Comparison of ENCODE assay signal across 22 cellular contexts in the genomic region with DNA sequence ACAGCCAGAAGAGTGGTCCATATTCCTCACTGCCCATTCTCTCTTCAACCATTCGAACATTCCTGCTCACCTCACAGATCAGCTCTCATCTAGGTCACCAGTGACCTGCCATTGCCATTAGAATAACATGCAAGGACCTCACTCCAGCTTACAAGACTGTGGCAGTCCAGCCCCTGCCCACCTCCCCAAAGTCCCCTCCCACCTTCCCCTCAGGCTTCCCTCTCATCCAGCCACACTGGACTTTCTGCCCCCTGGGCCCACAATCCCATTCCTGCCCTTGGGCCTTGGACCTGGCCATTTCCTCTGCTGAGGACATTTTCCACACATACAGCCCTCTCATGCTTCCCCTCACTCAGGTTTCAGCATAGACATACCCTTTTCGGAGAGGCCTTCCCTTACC. TPM values are rescaled to one million over a fixed set of nuclear protein-coding genes. Genes with fewer than 3 reads are reported as not detected.
A peak's percentile ranks its signal among the peaks of the same experiment; 100 is the strongest.
DNase-seq lines count a peak whose midpoint lies in the region; ATAC-seq, FAIRE-seq and TF ChIP-seq lines count a peak whose summit lies in the region.
"Had no signal": no experiment of that assay in that cellular context is flagged by ENCODE, and none has a peak within 500 bp of the region (broad histone marks: within the 10 kb centered on the region; RNA-seq: fewer than 3 reads in every experiment).

No MANE protein-coding gene starts in this region.

- no peak for TF ChIP-seq CTCF in HepG2 (CRISPR knock-in tag; IDR thresholded peaks at IDR 0.05)
- TF ChIP-seq CTCF in right lobe of liver (IDR thresholded peaks at IDR 0.05), result no peak
- TF ChIP-seq CTCF in spleen (IDR thresholded peaks at IDR 0.05 in 8 of 11, conservative IDR thresholded peaks at IDR 0.05 in 3 of 11), result no peak
- TF ChIP-seq CTCF in brain microvascular endothelial cell (IDR thresholded peaks at IDR 0.05; ENCODE audit: low read depth, low read length, missing control alignments), result no peak

- no peak overlapping the region for H4K8ac ChIP-seq in neuronal stem cell (ENCODE audit: low read depth, low read length)

- no peak overlapping the region for H3K23ac ChIP-seq in neuronal stem cell (ENCODE audit: low read depth, low read length, poor library complexity)

- ATAC-seq in HepG2, result no peak
- ATAC-seq in right lobe of liver, result no peak
- ATAC-seq: A549 had no signal

- H3K4ac ChIP-seq in neuronal stem cell (ENCODE audit: low read length), result no peak overlapping the region

- no peak overlapping the region for H3K14ac ChIP-seq in neuronal stem cell (ENCODE audit: low read length)

- H3K27me3 ChIP-seq in HepG2 (ENCODE audit: control insufficient read depth in 1 of 2, insufficient read depth in 2 of 2, low read length in 2 of 2) (peaks cover 3 to 15% of the 10 kb centered on the region in 2 experiments; a peak in 3 of 5 replicates), right lobe of liver (no peaks in the 10 kb centered on the region), neuronal stem cell (ENCODE audit: control insufficient read depth in 3 of 3, insufficient read depth in 3 of 3, low read depth in 1 of 3, low read length in 3 of 3) (peaks cover 0 to 8% (median 0%) of the 10 kb centered on the region in 3 experiments), spleen (replicated peaks in 1 of 7) (no peaks in the 10 kb centered on the region), brain microvascular endothelial cell (replicated peaks) (no peaks in the 10 kb centered on the region)
- H3K27me3 ChIP-seq: BE2C; BLaER1 treated with 17β-estradiol and CSF1 and Interleukin-3, amounts not matched to agents 10 nM and 100 nM had no signal

- no peaks in the 10 kb centered on the region for H3K9me3 ChIP-seq in HepG2 (ENCODE audit: low read length)
- H3K9me3 ChIP-seq in right lobe of liver, result no peaks in the 10 kb centered on the region
- H3K9me3 ChIP-seq in neuronal stem cell (replicated peaks in 1 of 2; ENCODE audit: control insufficient read depth in 2 of 2, insufficient read depth in 1 of 2, low read depth in 1 of 2, low read length in 2 of 2), result no peaks in the 10 kb centered on the region
- no peaks in the 10 kb centered on the region for H3K9me3 ChIP-seq in spleen
- H3K9me3 ChIP-seq: A549; BE2C; BLaER1 treated with 17β-estradiol and CSF1 and Interleukin-3, amounts not matched to agents 10 nM and 100 nM had no signal

- H3K27ac ChIP-seq in HepG2 (ENCODE audit: extremely low read length, insufficient read depth, low read length) (no peak overlapping the region), right lobe of liver (no peak overlapping the region), neuronal stem cell (replicated peaks; ENCODE audit: low read length) (no peak overlapping the region), spleen (no peak overlapping the region), brain microvascular endothelial cell (no peak overlapping the region)
- H3K27ac ChIP-seq: A549; BLaER1 treated with 17β-estradiol and CSF1 and Interleukin-3, amounts not matched to agents 10 nM and 100 nM had no signal

- no peak for TF ChIP-seq RAD21 in HepG2 (CRISPR knock-in tag; IDR thresholded peaks at IDR 0.05)

- H2BK12ac ChIP-seq in neuronal stem cell (ENCODE audit: low read length), result no peak overlapping the region

- H2AK5ac ChIP-seq in neuronal stem cell (ENCODE audit: low read depth, low read length), result no peak overlapping the region

- in situ Hi-C loops in HepG2 (cut with HindIII; ENCODE audit: extremely low pct_ligation_motif_present, low pct_unique_long_range_greater_than_20kb), result no loop called here
- in situ Hi-C loops in brain microvascular endothelial cell (cut with HindIII; ENCODE audit: low pct_ligation_motif_present, low sequenced_read_pairs), result no loop called here

- FAIRE-seq in HepG2 (lab: Jason Lieb, UNC), result no peak
- FAIRE-seq: A549, GM12891, GM18507 had no signal

- BruUV-seq in HepG2 (replicated peaks; lab: Mats Ljungman, UMichigan), result no TSS peak

- H2BK5ac ChIP-seq in neuronal stem cell (ENCODE audit: low read length), result no peak overlapping the region

- no peaks in the 10 kb centered on the region for H3K79me2 ChIP-seq in HepG2 (ENCODE audit: insufficient read depth, low read length)

- H3K4me3 ChIP-seq in HepG2 (replicated peaks in 1 of 3; ENCODE audit: insufficient read depth in 1 of 3, low read depth in 2 of 3, low read length in 3 of 3) (no peak overlapping the region), right lobe of liver (no peak overlapping the region), neuronal stem cell (ENCODE audit: low read length in 2 of 2) (no peak overlapping the region), spleen (no peak overlapping the region), brain microvascular endothelial cell (ENCODE audit: low read depth, low read length) (no peak overlapping the region)
- H3K4me3 ChIP-seq: A549; BLaER1 treated with 17β-estradiol and CSF1 and Interleukin-3, amounts not matched to agents 10 nM and 100 nM had no signal

- H2BK15ac ChIP-seq in neuronal stem cell (ENCODE audit: low read length), result no peak overlapping the region

- TF ChIP-seq EP300 in HepG2 (IDR thresholded peaks at IDR 0.05; ENCODE audit: low read depth in 2 of 2, low read length in 2 of 2), result no peak
- no peak for TF ChIP-seq EP300 in HepG2 (CRISPR knock-in tag; IDR thresholded peaks at IDR 0.05; ENCODE audit: borderline replicate concordance)

- H3K9ac ChIP-seq in HepG2 (ENCODE audit: insufficient read depth, low read depth, low read length), result no peak overlapping the region
- H3K9ac ChIP-seq in neuronal stem cell (ENCODE audit: low read depth, low read length, poor library complexity), result no peak overlapping the region
- H3K9ac ChIP-seq: BLaER1 treated with 17β-estradiol and CSF1 and Interleukin-3, amounts not matched to agents 10 nM and 100 nM had no signal

- H3K4me2 ChIP-seq in HepG2 (ENCODE audit: low read depth, low read length), result no peak overlapping the region; the same call in 1 of the 2 replicates
- no peak overlapping the region for H3K4me2 ChIP-seq in neuronal stem cell (ENCODE audit: insufficient read depth, low read length, poor library complexity, severe bottlenecking)
- H3K4me2 ChIP-seq: A549; BLaER1 treated with 17β-estradiol and CSF1 and Interleukin-3, amounts not matched to agents 10 nM and 100 nM had no signal

- peaks cover 42% of the 10 kb centered on the region for H3K4me1 ChIP-seq in HepG2 (ENCODE audit: insufficient read depth, low read length)
- H3K4me1 ChIP-seq in right lobe of liver, result no peaks in the 10 kb centered on the region
- H3K4me1 ChIP-seq in neuronal stem cell (ENCODE audit: control insufficient read depth in 2 of 2, insufficient read depth in 1 of 2, low read depth in 1 of 2, low read length in 2 of 2), result no peaks in the 10 kb centered on the region
- H3K4me1 ChIP-seq in spleen, result no peaks in the 10 kb centered on the region
- H3K4me1 ChIP-seq: A549, BE2C had no signal

- WGBS in HepG2 (ENCODE audit: low lambda C conversion rate), result 46% methylated on average over 2 of the region's 2 CpGs
- 96% methylated on average over 2 of the region's 2 CpGs for WGBS in right lobe of liver (ENCODE audit: insufficient coverage, low coverage, low lambda C conversion rate, missing lambda C conversion rate)
- WGBS in neuronal stem cell (ENCODE audit: extremely low coverage in 2 of 2, insufficient read length in 2 of 2, insufficient replicate concordance in 1 of 2), 2 donors, result no CpG with 5 or more reads among the region's 2 CpGs
- WGBS in spleen, 5 donors, result 91 to 98% (median 95%) methylated on average over 2 of the region's 2 CpGs

- CTCF ChIA-PET in HepG2 (lab: Yijun Ruan, JAX; ENCODE audit: low intra/inter-chr PET ratio, low total read pairs), result no interaction called here

- H2AFZ ChIP-seq in HepG2 (ENCODE audit: low read length), result no peak overlapping the region
- H2AFZ ChIP-seq in neuronal stem cell (ENCODE audit: low read length), result no peak overlapping the region

- DNase-seq in HepG2 (ENCODE audit: low spot score) (no peak), right lobe of liver (no peak), neuronal stem cell (ENCODE audit: low spot score) (no peak), spleen (peak; percentile 28), brain microvascular endothelial cell (no peak)
- no peak for DNase-seq in activated T-cell treated with anti-CD3 and anti-CD28 coated beads, Interleukin-2, amount 50 U/mL, for 48 hours
- DNase-seq: 8988T; ACHN; AML-193; BE2C; CD4-positive, alpha-beta T cell; CD8-positive, alpha-beta memory T cell; DMS53; DMS79 treated with DMSO at 0.1 percent for 48 hours; GF-D8; GOT3; H7; HCEC 1CT had no signal

- H3K79me1 ChIP-seq in neuronal stem cell (ENCODE audit: low read depth, low read length), result no peaks in the 10 kb centered on the region

- no peaks in the 10 kb centered on the region for H4K20me1 ChIP-seq in HepG2 (ENCODE audit: insufficient read depth, low read length)
- H4K20me1 ChIP-seq: BLaER1 treated with 17β-estradiol and CSF1 and Interleukin-3, amounts not matched to agents 10 nM and 100 nM had no signal

- no peak overlapping the region for H4K91ac ChIP-seq in neuronal stem cell (ENCODE audit: low read depth, low read length, poor library complexity)

- intact Hi-C loops in HepG2 (cut with micrococcal nuclease; ENCODE audit: unreplicated experiment) (no loop called here), right lobe of liver (cut with DNase I) (no loop called here), spleen (cut with DNase I; ENCODE audit: low total_unique reads) (no loop called here)

- H3K36me3 ChIP-seq in HepG2 (replicated peaks in 1 of 2; ENCODE audit: control insufficient read depth in 1 of 2, insufficient read depth in 2 of 2, low read length in 2 of 2) (no peaks in the 10 kb centered on the region), right lobe of liver (no peaks in the 10 kb centered on the region), neuronal stem cell (replicated peaks in 1 of 2; ENCODE audit: control insufficient read depth in 2 of 2, insufficient read depth in 2 of 2, low read length in 2 of 2) (no peaks in the 10 kb centered on the region), spleen (no peaks in the 10 kb centered on the region), brain microvascular endothelial cell (replicated peaks) (no peaks in the 10 kb centered on the region)
- H3K36me3 ChIP-seq: BE2C; BLaER1 treated with 17β-estradiol and CSF1 and Interleukin-3, amounts not matched to agents 10 nM and 100 nM had no signal

- H3K18ac ChIP-seq in neuronal stem cell (ENCODE audit: low read length), result peak overlapping the region; percentile 67

- H2BK120ac ChIP-seq in neuronal stem cell (ENCODE audit: low read depth, low read length), result no peak overlapping the region

- POLR2A ChIA-PET in HepG2 (lab: Yijun Ruan, JAX), result no interaction called here

- no peak for TF ChIP-seq POLR2A in HepG2 (IDR thresholded peaks at IDR 0.05; ENCODE audit: insufficient read depth in 1 of 2, low read depth in 2 of 2, low read length in 2 of 2)
- TF ChIP-seq POLR2A in right lobe of liver (IDR thresholded peaks at IDR 0.05), result no peak
- no peak for TF ChIP-seq POLR2A in spleen (IDR thresholded peaks at IDR 0.05)

RNA-seq across cellular contexts. Expression of a gene that starts 5.2 kb away (rescaled TPM):
- total RNA-seq in HepG2 (2016; rRNA removed; fragmentation: Illumina TruSeq; extraction: Trizol) (44.7 and 47.9 TPM in 2 replicates), right lobe of liver (10 to 100 TPM; 12.9 to 27.0 (median 17.9) TPM), spleen (1 to 10 TPM; 6.6 to 9.5 (median 7.5) TPM)
- total RNA-seq in HepG2 (2016; cell fraction: cytosol; rRNA removed; fragmentation: Illumina TruSeq; extraction: Trizol; ENCODE audit: low read depth), result 15.4 and 16.3 TPM in 2 replicates
- total RNA-seq in HepG2 (2016; cell fraction: insoluble cytoplasmic fraction; rRNA removed; fragmentation: Illumina TruSeq; extraction: Trizol), result 47.5 and 49.2 TPM in 2 replicates
- 27.3 and 32.1 TPM in 2 replicates for total RNA-seq in HepG2 (2016; cell fraction: membrane; rRNA removed; fragmentation: Illumina TruSeq; extraction: Trizol)
- 26.1 and 27.7 TPM in 2 replicates for total RNA-seq in HepG2 (2016; cell fraction: nucleus; rRNA removed; fragmentation: Illumina TruSeq; extraction: Trizol)
- polyA plus RNA-seq in HepG2 (2011; rRNA removed) (34.7 and 46.6 TPM in 2 replicates), spleen (1 to 10 TPM; 3.7 to 8.2 (median 8.0) TPM)
- 34.2 and 43.3 TPM in 2 replicates for polyA plus RNA-seq in HepG2 (2011; cell fraction: cytosol; rRNA removed)
- polyA plus RNA-seq in HepG2 (2011; cell fraction: nucleus; rRNA removed), result 46.4 and 51.6 TPM in 2 replicates
- polyA plus RNA-seq in HepG2 (2012), result 20.5 and 32.1 TPM in 2 replicates
- 12.8 and 13.4 TPM in 2 replicates for polyA plus RNA-seq in HepG2 (2016; cell fraction: cytosol; fragmentation: Illumina TruSeq; extraction: Trizol; ENCODE audit: low read depth)
- polyA plus RNA-seq in HepG2 (2016; cell fraction: insoluble cytoplasmic fraction; fragmentation: Illumina TruSeq; extraction: Trizol; ENCODE audit: low read depth), result 62.8 and 62.9 TPM in 2 replicates
- 19.9 and 21.6 TPM in 2 replicates for polyA plus RNA-seq in HepG2 (2016; cell fraction: membrane; fragmentation: Illumina TruSeq; extraction: Trizol; ENCODE audit: low read depth)
- polyA plus RNA-seq in HepG2 (2016; cell fraction: nucleus; fragmentation: Illumina TruSeq; extraction: Trizol; ENCODE audit: insufficient read depth, low read depth), result 41.1 and 43.7 TPM in 2 replicates
- 22.7 and 58.5 TPM in 2 replicates for polyA minus RNA-seq in HepG2 (2011; rRNA and poly(A)+ RNA removed; ENCODE audit: low replicate concordance)
- 13.8 and 15.2 TPM in 2 replicates for polyA minus RNA-seq in HepG2 (2011; cell fraction: cytosol; rRNA and poly(A)+ RNA removed)
- 49.2 and 53.5 TPM in 2 replicates for polyA minus RNA-seq in HepG2 (2011; cell fraction: nucleus; rRNA and poly(A)+ RNA removed)
- polyA plus RNA-seq in neuronal stem cell (2013, experiment 1 of 2), result 17.9 TPM
- 17.5 TPM for polyA plus RNA-seq in neuronal stem cell (2013, experiment 2 of 2)
